Comparison of ENCODE assay signal across 18 cellular contexts in genomic region chr15:42679285-42680141, GRCh38. TPM values are rescaled to one million over a fixed set of nuclear protein-coding genes. Genes with fewer than 3 reads are reported as not detected.
DNase-seq lines count a peak whose midpoint lies in the region; ATAC-seq and TF ChIP-seq lines count a peak whose summit lies in the region.
"Had no signal": no experiment of that assay in that cellular context is flagged by ENCODE, and none has a peak within 500 bp of the region (broad histone marks: within the 10 kb centered on the region; RNA-seq: fewer than 3 reads in every experiment).

No MANE protein-coding gene starts in this region.

- peak overlapping the region in 1 of 2 donors; percentile 10 for H3K4me3 Mint-ChIP-seq in activated T-cell treated with anti-CD3 and anti-CD28 coated beads, Interleukin-2, amount 50 U/mL, for 72 hours
- no peak overlapping the region for H3K4me3 Mint-ChIP-seq in stimulated activated memory B cell treated with anti-CD40 and anti-IgM and Interleukin-4, amounts not matched to agents 10 μg/mL and 1 μg/mL and 100 μg/mL, for 72 hours
- H3K4me3 Mint-ChIP-seq: IgD-negative memory B cell had no signal

- no peak for TF ChIP-seq EP300 in esophagus muscularis mucosa (IDR thresholded peaks at IDR 0.05)

- H3K27me3 ChIP-seq in esophagus muscularis mucosa: no peaks in the 10 kb centered on the region
- H3K27me3 ChIP-seq: body of pancreas, neutrophil, spleen had no signal

- ATAC-seq in activated T-cell treated with anti-CD3 and anti-CD28 coated beads, Interleukin-2, amount 50 U/mL, for 72 hours (replicated peaks in 1 of 2): no peak
- ATAC-seq in esophagus mucosa (peak; percentile 90), left colon (no peak)
- ATAC-seq in stimulated activated memory B cell treated with anti-CD40 and anti-IgM and Interleukin-4, amounts not matched to agents 10 μg/mL and 1 μg/mL and 100 μg/mL, for 72 hours: no peak
- ATAC-seq: body of pancreas had no signal

- WGBS in esophagus muscularis mucosa: 90% methylated on average over 7 of the region's 7 CpGs

- no peak for TF ChIP-seq POLR2A in esophagus muscularis mucosa (IDR thresholded peaks at IDR 0.05; ENCODE audit: low read depth)

- intact Hi-C loops in left colon (cut with DNase I, micrococcal nuclease) (no loop called here), esophagus muscularis mucosa (cut with DNase I) (no loop called here)

- peak overlapping the region; percentile 20 for H3K27ac Mint-ChIP-seq in activated T-cell treated with anti-CD3 and anti-CD28 coated beads, Interleukin-2, amount 50 U/mL, for 72 hours
- peak overlapping the region; percentile 59 for H3K27ac Mint-ChIP-seq in stimulated activated memory B cell treated with anti-CD40 and anti-IgM and Interleukin-4, amounts not matched to agents 10 μg/mL and 1 μg/mL and 100 μg/mL, for 72 hours
- H3K27ac Mint-ChIP-seq: IgD-negative memory B cell had no signal

- no peak for DNase-seq in activated T-cell treated with anti-CD3 and anti-CD28 coated beads, Interleukin-2, amount 50 U/mL, for 72 hours
- no peak for DNase-seq in activated T-cell treated with anti-CD3 and anti-CD28 coated beads, Interleukin-2, amount 50 U/mL, for 1 hour
- peak; percentile 2 for DNase-seq in NCI-H69 (lab: John Stamatoyannopoulos, UW)
- no peak for DNase-seq in middle frontal gyrus (ENCODE audit: extremely low spot score, low spot score)
- no peak for DNase-seq in left colon
- no peak for DNase-seq in esophagus muscularis mucosa (ENCODE audit: extremely low spot score)
- DNase-seq: activated naive CD4-positive, alpha-beta T cell; body of pancreas; Caco-2; foreskin melanocyte; NCI-H146; NCI-H748 treated with DMSO at 0.1 percent for 48 hours; SHP77 treated with DMSO at 0.1 percent for 48 hours; spleen had no signal

- no peaks in the 10 kb centered on the region for H3K9me3 ChIP-seq in esophagus muscularis mucosa
- H3K9me3 ChIP-seq: body of pancreas, Caco-2, neutrophil, spleen had no signal

- no peaks in the 10 kb centered on the region for H3K27me3 Mint-ChIP-seq in activated T-cell treated with anti-CD3 and anti-CD28 coated beads, Interleukin-2, amount 50 U/mL, for 72 hours (ENCODE audit: low read depth)
- no peaks in the 10 kb centered on the region for H3K27me3 Mint-ChIP-seq in stimulated activated memory B cell treated with anti-CD40 and anti-IgM and Interleukin-4, amounts not matched to agents 10 μg/mL and 1 μg/mL and 100 μg/mL, for 72 hours
- H3K27me3 Mint-ChIP-seq: IgD-negative memory B cell had no signal

- H3K4me1 Mint-ChIP-seq in activated T-cell treated with anti-CD3 and anti-CD28 coated beads, Interleukin-2, amount 50 U/mL, for 72 hours (ENCODE audit: low read depth): peaks cover 22% of the 10 kb centered on the region
- peaks cover 9% of the 10 kb centered on the region for H3K4me1 Mint-ChIP-seq in stimulated activated memory B cell treated with anti-CD40 and anti-IgM and Interleukin-4, amounts not matched to agents 10 μg/mL and 1 μg/mL and 100 μg/mL, for 72 hours
- H3K4me1 Mint-ChIP-seq: IgD-negative memory B cell had no signal

- H3K36me3 ChIP-seq in esophagus muscularis mucosa: peaks cover 77 to 100% (median 97%) of the 10 kb centered on the region in 4 donors
- H3K36me3 ChIP-seq: neutrophil had no signal

- TF ChIP-seq CTCF in esophagus muscularis mucosa (IDR thresholded peaks at IDR 0.05): no peak

- H3K4me3 ChIP-seq in esophagus muscularis mucosa: no peak overlapping the region
- H3K4me3 ChIP-seq: body of pancreas, spleen had no signal

- no peaks in the 10 kb centered on the region for H3K9me3 Mint-ChIP-seq in activated T-cell treated with anti-CD3 and anti-CD28 coated beads, Interleukin-2, amount 50 U/mL, for 72 hours
- H3K9me3 Mint-ChIP-seq in stimulated activated memory B cell treated with anti-CD40 and anti-IgM and Interleukin-4, amounts not matched to agents 10 μg/mL and 1 μg/mL and 100 μg/mL, for 72 hours: no peaks in the 10 kb centered on the region
- H3K9me3 Mint-ChIP-seq: IgD-negative memory B cell had no signal

- peaks cover 0 to 19% (median 6%) of the 10 kb centered on the region in 4 donors for H3K4me1 ChIP-seq in esophagus muscularis mucosa
- H3K4me1 ChIP-seq: body of pancreas, Caco-2, spleen had no signal

- peaks cover 0 to 3% of the 10 kb centered on the region in 2 donors for H3K36me3 Mint-ChIP-seq in activated T-cell treated with anti-CD3 and anti-CD28 coated beads, Interleukin-2, amount 50 U/mL, for 72 hours (ENCODE audit: insufficient read depth in 2 of 2)
- H3K36me3 Mint-ChIP-seq in stimulated activated memory B cell treated with anti-CD40 and anti-IgM and Interleukin-4, amounts not matched to agents 10 μg/mL and 1 μg/mL and 100 μg/mL, for 72 hours: peaks cover 63% of the 10 kb centered on the region

- H3K27ac ChIP-seq in esophagus muscularis mucosa (replicated peaks in 1 of 4): no peak overlapping the region
- H3K27ac ChIP-seq: body of pancreas, neutrophil, spleen had no signal

RNA-seq across cellular contexts. Expression of gene CDAN1, which starts 57.4 kb away (rescaled TPM):
- 10 to 100 TPM; 18.2 to 26.0 TPM for total RNA-seq in activated T-cell treated with anti-CD3 and anti-CD28 coated beads, Interleukin-2, amount 50 U/mL, for 72 hours
- total RNA-seq in esophagus mucosa (7.3 TPM), left colon (10 to 100 TPM; 13.8 TPM), esophagus muscularis mucosa (10 to 100 TPM in 3 of 4 donors, 1 to 10 TPM in 1; 8.9 to 12.8 (median 11.3) TPM)
